Comparison of ENCODE assay signal across 8 cellular contexts in genomic region chr2:43387092-43388062, GRCh38.
DNase-seq lines count a peak whose midpoint lies in the region; ATAC-seq and TF ChIP-seq lines count a peak whose summit lies in the region.

No MANE protein-coding gene starts in this region.

- peaks cover 8 to 21% (median 16%) of the 10 kb centered on the region in 3 donors for H3K4me1 ChIP-seq in skeletal muscle tissue (ENCODE audit: control insufficient read depth in 3 of 3, insufficient read depth in 3 of 3, low read length in 3 of 3)

- H3K4me3 Mint-ChIP-seq in activated naive CD8-positive, alpha-beta T cell treated with anti-CD3 and anti-CD28 coated beads, Interleukin-2, amount 50 U/mL, for 24 hours, result no peak overlapping the region
- H3K4me3 Mint-ChIP-seq in endothelial cell (ENCODE audit: unreplicated experiment), result no peak overlapping the region

- peaks cover 34% of the 10 kb centered on the region for H3K4me1 Mint-ChIP-seq in activated naive CD8-positive, alpha-beta T cell treated with anti-CD3 and anti-CD28 coated beads, Interleukin-2, amount 50 U/mL, for 24 hours
- no peaks in the 10 kb centered on the region for H3K4me1 Mint-ChIP-seq in endothelial cell (ENCODE audit: unreplicated experiment)

- no peaks in the 10 kb centered on the region for H3K36me3 ChIP-seq in skeletal muscle tissue (ENCODE audit: control insufficient read depth in 3 of 3, insufficient read depth in 3 of 3, low read length in 3 of 3)

- TF ChIP-seq CTCF in endothelial cell (IDR thresholded peaks at IDR 0.05; ENCODE audit: unreplicated experiment), result no peak

- H3K27me3 ChIP-seq in skeletal muscle tissue (ENCODE audit: control insufficient read depth in 3 of 3, insufficient read depth in 3 of 3, low read length in 3 of 3), result no peaks in the 10 kb centered on the region

- peaks cover 5% of the 10 kb centered on the region for H3K36me3 Mint-ChIP-seq in activated naive CD8-positive, alpha-beta T cell treated with anti-CD3 and anti-CD28 coated beads, Interleukin-2, amount 50 U/mL, for 24 hours (ENCODE audit: low read depth)
- no peaks in the 10 kb centered on the region for H3K36me3 Mint-ChIP-seq in endothelial cell (ENCODE audit: low read depth, unreplicated experiment)

- H3K27me3 Mint-ChIP-seq in activated naive CD8-positive, alpha-beta T cell treated with anti-CD3 and anti-CD28 coated beads, Interleukin-2, amount 50 U/mL, for 24 hours, result no peaks in the 10 kb centered on the region
- no peaks in the 10 kb centered on the region for H3K27me3 Mint-ChIP-seq in endothelial cell (ENCODE audit: unreplicated experiment)

- no peaks in the 10 kb centered on the region for H3K9me3 ChIP-seq in skeletal muscle tissue (ENCODE audit: control insufficient read depth in 3 of 3, low read length in 3 of 3)

- no peak overlapping the region for H3K4me3 ChIP-seq in skeletal muscle tissue (ENCODE audit: low read length in 3 of 3)

- ATAC-seq in GM19025 (IDR thresholded peaks at IDR 0.05; ENCODE audit: low read depth, unreplicated experiment) (peak; percentile 71), HG02970 (IDR thresholded peaks at IDR 0.05; ENCODE audit: low FRiP score, unreplicated experiment) (peak; percentile 60)
- peak; percentile 62 for ATAC-seq in activated naive CD8-positive, alpha-beta T cell treated with anti-CD3 and anti-CD28 coated beads, Interleukin-2, amount 50 U/mL, for 24 hours

- no peak overlapping the region for H3K9ac ChIP-seq in skeletal muscle tissue (ENCODE audit: low read depth in 1 of 3, low read length in 3 of 3)

- no peak for DNase-seq in activated naive CD8-positive, alpha-beta T cell treated with anti-CD3 and anti-CD28 coated beads, Interleukin-2, amount 50 U/mL, for 24 hours
- DNase-seq in H4 (ENCODE audit: low spot score), result no peak
- DNase-seq in endothelial cell (ENCODE audit: low spot score), result no peak
- no peak for DNase-seq in OCI-M2 (lab: John Stamatoyannopoulos, UW; ENCODE audit: unreplicated experiment)
- DNase-seq in inferior parietal cortex (ENCODE audit: extremely low spot score), result no peak

- H3K9me3 Mint-ChIP-seq in activated naive CD8-positive, alpha-beta T cell treated with anti-CD3 and anti-CD28 coated beads, Interleukin-2, amount 50 U/mL, for 24 hours, result no peaks in the 10 kb centered on the region
- no peaks in the 10 kb centered on the region for H3K9me3 Mint-ChIP-seq in endothelial cell (ENCODE audit: unreplicated experiment)

- peak overlapping the region; percentile 16 for H3K27ac ChIP-seq in skeletal muscle tissue (ENCODE audit: low read depth, low read length)

- peak overlapping the region; percentile 20 for H3K27ac Mint-ChIP-seq in activated naive CD8-positive, alpha-beta T cell treated with anti-CD3 and anti-CD28 coated beads, Interleukin-2, amount 50 U/mL, for 24 hours
- H3K27ac Mint-ChIP-seq in endothelial cell (ENCODE audit: unreplicated experiment), result no peak overlapping the region
